Comparison of ENCODE assay signal across 10 cellular contexts in the genomic region with DNA sequence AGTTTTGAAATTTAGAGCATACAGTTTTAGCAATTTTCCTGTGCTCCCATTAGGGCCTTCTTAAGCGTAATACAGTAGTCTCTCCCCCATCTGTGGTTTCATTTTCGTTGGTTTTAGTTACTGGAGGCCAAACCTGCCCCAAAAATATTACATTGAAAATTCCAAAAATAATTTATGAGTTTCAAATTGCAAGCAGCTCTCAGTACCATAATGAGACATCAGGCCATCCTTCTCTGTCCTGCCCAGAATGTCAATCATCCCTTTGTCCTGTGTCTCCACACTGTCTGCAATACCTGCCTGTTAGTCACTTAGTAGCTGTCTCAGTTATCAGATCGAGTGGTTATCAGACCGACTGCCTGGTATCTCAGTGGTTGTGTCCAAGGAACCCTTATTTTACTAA. TPM values are rescaled to one million over a fixed set of nuclear protein-coding genes. Genes with fewer than 3 reads are reported as not detected.
DNase-seq lines count a peak whose midpoint lies in the region; ATAC-seq and TF ChIP-seq lines count a peak whose summit lies in the region.
"Had no signal": no experiment of that assay in that cellular context is flagged by ENCODE, and none has a peak within 500 bp of the region (broad histone marks: within the 10 kb centered on the region; RNA-seq: fewer than 3 reads in every experiment).

No MANE protein-coding gene starts in this region.

- no peak overlapping the region for H3K4me3 Mint-ChIP-seq in T-helper 2 cell treated with Interferon-gamma antibody and Interleukin-4, amounts not matched to agents 5 μg/mL and 100 μg/mL, for 36 hours
- no peak overlapping the region for H3K4me3 Mint-ChIP-seq in CD14-positive monocyte

- DNase-seq in dorsolateral prefrontal cortex (no peak), germinal center (ENCODE audit: low spot score) (no peak), CD14-positive monocyte (ENCODE audit: low spot score) (no peak)
- no peak for DNase-seq in stimulated activated CD4-positive, alpha-beta T cell treated with anti-CD3 and anti-CD28 coated beads, Interleukin-4, amount 100 ng/mL, for 24 hours
- no peak for DNase-seq in T-helper 2 cell treated with Interferon-gamma antibody and Interleukin-4, amounts not matched to agents 5 μg/mL and 100 μg/mL, for 36 hours (ENCODE audit: low spot score)
- DNase-seq: amniotic stem cell; stimulated activated CD4-positive, alpha-beta T cell treated with anti-CD3 and anti-CD28 coated beads, Interleukin-2, amount 100 ng/mL, for 48 hours had no signal

- H3K4me1 Mint-ChIP-seq in T-helper 2 cell treated with Interferon-gamma antibody and Interleukin-4, amounts not matched to agents 5 μg/mL and 100 μg/mL, for 36 hours (ENCODE audit: low read depth): peaks cover 14% of the 10 kb centered on the region
- H3K4me1 Mint-ChIP-seq in CD14-positive monocyte: peaks cover 15% of the 10 kb centered on the region

- H3K36me3 Mint-ChIP-seq in T-helper 2 cell treated with Interferon-gamma antibody and Interleukin-4, amounts not matched to agents 5 μg/mL and 100 μg/mL, for 36 hours (ENCODE audit: low read depth): peaks cover 77% of the 10 kb centered on the region
- H3K36me3 Mint-ChIP-seq in CD14-positive monocyte: peaks cover 66 to 87% of the 10 kb centered on the region in 2 donors

- intact Hi-C loops in dorsolateral prefrontal cortex (cut with DNase I) (no loop called here), CD14-positive monocyte (cut with micrococcal nuclease) (no loop called here)

- H3K4me3 ChIP-seq in dorsolateral prefrontal cortex: no peak overlapping the region

- peaks cover 27% of the 10 kb centered on the region for H3K9me3 Mint-ChIP-seq in T-helper 2 cell treated with Interferon-gamma antibody and Interleukin-4, amounts not matched to agents 5 μg/mL and 100 μg/mL, for 36 hours
- peaks cover 5 to 13% (median 11%) of the 10 kb centered on the region in 7 donors for H3K9me3 Mint-ChIP-seq in CD14-positive monocyte

- H3K27me3 Mint-ChIP-seq in T-helper 2 cell treated with Interferon-gamma antibody and Interleukin-4, amounts not matched to agents 5 μg/mL and 100 μg/mL, for 36 hours (ENCODE audit: low read depth): no peaks in the 10 kb centered on the region
- peaks cover 0 to under 1% (median 0%) of the 10 kb centered on the region in 3 donors for H3K27me3 Mint-ChIP-seq in CD14-positive monocyte (ENCODE audit: low read depth in 3 of 3)

- H3K27me3 ChIP-seq in dorsolateral prefrontal cortex: no peaks in the 10 kb centered on the region

- H3K27ac ChIP-seq in dorsolateral prefrontal cortex: peak overlapping the region in 38 of 59 donors; percentile 1 to 67 (median 40)

- ATAC-seq in GM18519 (IDR thresholded peaks at IDR 0.05; ENCODE audit: low FRiP score, unreplicated experiment): peak; percentile 77
- ATAC-seq in GM21381 (IDR thresholded peaks at IDR 0.05; ENCODE audit: unreplicated experiment): peak; percentile 82
- ATAC-seq in HG03060 (IDR thresholded peaks at IDR 0.05; ENCODE audit: low read depth, unreplicated experiment): peak; percentile 82

- H3K27ac Mint-ChIP-seq in T-helper 2 cell treated with Interferon-gamma antibody and Interleukin-4, amounts not matched to agents 5 μg/mL and 100 μg/mL, for 36 hours: no peak overlapping the region
- H3K27ac Mint-ChIP-seq in CD14-positive monocyte: peak overlapping the region in 2 of 7 donors; percentile 57 to 59

- TF ChIP-seq CTCF in dorsolateral prefrontal cortex (IDR thresholded peaks at IDR 0.05 in 54 of 56, conservative IDR thresholded peaks at IDR 0.05 in 2 of 56; ENCODE audit: low read depth in 1 of 56, partially characterized antibody in 56 of 56) (no peak), CD14-positive monocyte (IDR thresholded peaks at IDR 0.05) (no peak)

RNA-seq across cellular contexts. Expression of a gene that starts 45.4 kb away (rescaled TPM):
- 10 to 100 TPM; 25.2 to 78.9 (median 51.3) TPM for total RNA-seq in dorsolateral prefrontal cortex
- polyA plus RNA-seq in CD14-positive monocyte: 10 to 100 TPM; 26.3 to 33.5 TPM

RNA-seq across cellular contexts. Expression of a gene that starts 54.7 kb away (rescaled TPM):
- total RNA-seq in dorsolateral prefrontal cortex: 1 to 10 TPM; 1.5 to 7.7 (median 4.0) TPM
- not detected for polyA plus RNA-seq in CD14-positive monocyte
